Comparison of ENCODE assay signal across 9 cellular contexts in genomic region chr19:38650911-38651584, GRCh38. TPM values are rescaled to one million over a fixed set of nuclear protein-coding genes. Genes with fewer than 3 reads are reported as not detected.
DNase-seq lines count a peak whose midpoint lies in the region; TF ChIP-seq lines count a peak whose summit lies in the region.
"Had no signal": no experiment of that assay in that cellular context is flagged by ENCODE, and none has a peak within 500 bp of the region (broad histone marks: within the 10 kb centered on the region; RNA-seq: fewer than 3 reads in every experiment).

No MANE protein-coding gene starts in this region.

- peak overlapping the region; percentile 92 for H3K9ac ChIP-seq in HUES6 (ENCODE audit: low read length)
- H3K9ac ChIP-seq in adipocyte (ENCODE audit: low read length) = peak overlapping the region; percentile 100

- no peak for TF ChIP-seq EP300 in suprapubic skin (IDR thresholded peaks at IDR 0.05)

- H3K4me1 ChIP-seq in HUES6 (ENCODE audit: control insufficient read depth, insufficient read depth, low read length) (peaks cover 66% of the 10 kb centered on the region), adipocyte (ENCODE audit: control insufficient read depth, insufficient read depth, low read length) (peaks cover 64% of the 10 kb centered on the region), hepatocyte (ENCODE audit: insufficient read depth) (peaks cover 52% of the 10 kb centered on the region), suprapubic skin (peaks cover 83% of the 10 kb centered on the region)

- H3K4me3 ChIP-seq in HUES6 (ENCODE audit: low read depth, low read length) (peak overlapping the region; percentile 91; the same call in 1 of the 2 replicates), adipocyte (ENCODE audit: low read length) (peak overlapping the region; percentile 100), hepatocyte (peak overlapping the region; percentile 91), suprapubic skin (peak overlapping the region; percentile 94)

- peaks cover 42% of the 10 kb centered on the region for H4K20me1 ChIP-seq in hepatocyte (ENCODE audit: insufficient read depth, poor library complexity, severe bottlenecking)

- DNase-seq in adipocyte (ENCODE audit: low read depth) (peak; percentile 73), hepatocyte (ENCODE audit: low spot score) (peak; percentile 6), suprapubic skin (ENCODE audit: low spot score in 2 of 2) (no peak), foreskin melanocyte (no peak), NCI-H2227 (lab: John Stamatoyannopoulos, UW; ENCODE audit: unreplicated experiment) (no peak), GM19240 (ENCODE audit: insufficient read length, low spot score) (no peak), NCI-H69 (lab: John Stamatoyannopoulos, UW) (no peak)
- DNase-seq: NCI-H1105 had no signal

- H3K36me3 ChIP-seq in HUES6 (ENCODE audit: control insufficient read depth, insufficient read depth, low read length) (peaks cover 2% of the 10 kb centered on the region), adipocyte (ENCODE audit: control insufficient read depth, insufficient read depth, low read length, severe bottlenecking) (peaks cover 5% of the 10 kb centered on the region), hepatocyte (replicated peaks; ENCODE audit: insufficient read depth, low read depth) (no peaks in the 10 kb centered on the region), suprapubic skin (no peaks in the 10 kb centered on the region)

- no peak overlapping the region for H2AFZ ChIP-seq in hepatocyte

- H3K27ac ChIP-seq in HUES6 (ENCODE audit: low read depth, low read length) = peak overlapping the region; percentile 33; the same call in 1 of the 2 replicates
- H3K27ac ChIP-seq in hepatocyte = peak overlapping the region; percentile 85
- peak overlapping the region; percentile 96 for H3K27ac ChIP-seq in suprapubic skin

- whole genome bisulfite sequencing in hepatocyte (ENCODE audit: low lambda C conversion rate, missing lambda C conversion rate) = 69% methylated on average over 12 of the region's 12 CpGs
- 55% methylated on average over 12 of the region's 12 CpGs for WGBS in suprapubic skin

- no peak for TF ChIP-seq POLR2A in suprapubic skin (IDR thresholded peaks at IDR 0.05)

- no peaks in the 10 kb centered on the region for H3K9me2 ChIP-seq in hepatocyte (replicated peaks; ENCODE audit: insufficient read depth)

- H3K79me2 ChIP-seq in hepatocyte = peaks cover 78% of the 10 kb centered on the region

- H3K4me2 ChIP-seq in hepatocyte = peak overlapping the region; percentile 88

- H3K27me3 ChIP-seq in HUES6 (ENCODE audit: control insufficient read depth, insufficient read depth, low read length) (no peaks in the 10 kb centered on the region), adipocyte (replicated peaks; ENCODE audit: control insufficient read depth, insufficient read depth, low read length) (no peaks in the 10 kb centered on the region), hepatocyte (no peaks in the 10 kb centered on the region), suprapubic skin (no peaks in the 10 kb centered on the region)

- TF ChIP-seq CTCF in hepatocyte (IDR thresholded peaks at IDR 0.05; ENCODE audit: poor library complexity) (no peak), suprapubic skin (IDR thresholded peaks at IDR 0.05) (peak in 1 of 2 donors; percentile 2)

- H3K9me3 ChIP-seq in HUES6 (ENCODE audit: control insufficient read depth, insufficient read depth, low read depth, low read length) (no peaks in the 10 kb centered on the region), adipocyte (ENCODE audit: control insufficient read depth, low read length) (no peaks in the 10 kb centered on the region), hepatocyte (ENCODE audit: low read depth) (no peaks in the 10 kb centered on the region), suprapubic skin (no peaks in the 10 kb centered on the region)

RNA-seq across cellular contexts. Expression of gene ACTN4, which starts 3.6 kb away (rescaled TPM):
- total RNA-seq in hepatocyte (278 and 321 TPM in 2 replicates), suprapubic skin (100 to 1,000 TPM; 475 to 520 (median 507) TPM)
- 54.4 and 59.3 TPM in 2 replicates for polyA plus RNA-seq in hepatocyte

RNA-seq across cellular contexts. Expression of gene EIF3K, which starts 32.1 kb away (rescaled TPM):
- 309 and 354 TPM in 2 replicates for total RNA-seq in hepatocyte
- polyA plus RNA-seq in hepatocyte = 170 and 171 TPM in 2 replicates
- total RNA-seq in suprapubic skin = 100 to 1,000 TPM; 274 to 587 (median 557) TPM

RNA-seq across cellular contexts. Expression of gene MAP4K1, which starts 33.3 kb away (rescaled TPM):
- 0.57 and 0.96 TPM in 2 replicates for total RNA-seq in hepatocyte
- 2.6 and 4.5 TPM in 2 replicates for polyA plus RNA-seq in hepatocyte
- total RNA-seq in suprapubic skin = 1 to 10 TPM in 3 of 4 donors, under 1 TPM in 1; 0.68 to 2.8 (median 1.8) TPM

Comparison
In these comparisons a context has a peak if more than half of its experiments do, and no peak if none do; other contexts are left out.
1. H3K27ac ChIP-seq: peak in every context shown above with its lines; median percentile 96 in suprapubic skin; 85 in hepatocyte; 33 in HUES6.
2. DNase-seq: peak in adipocyte (single experiment) and hepatocyte (single experiment); none in suprapubic skin (0 of 2), foreskin melanocyte (single experiment), NCI-H2227 (single experiment), GM19240 (single experiment) and NCI-H69 (single experiment).
3. Peak in every context shown above with its lines, with median percentiles within 50 percentile points of each other: H3K4me3 ChIP-seq.